17 cellular contexts compared by ENCODE assay signal in genomic region chr10:92850186-92850585, GRCh38. TPM values are rescaled to one million over a fixed set of nuclear protein-coding genes. Genes with fewer than 3 reads are reported as not detected.
DNase-seq lines count a peak whose midpoint lies in the region; ATAC-seq and TF ChIP-seq lines count a peak whose summit lies in the region.
"Had no signal": no experiment of that assay in that cellular context is flagged by ENCODE, and none has a peak within 500 bp of the region (broad histone marks: within the 10 kb centered on the region; RNA-seq: fewer than 3 reads in every experiment).

No MANE protein-coding gene starts in this region.

- peaks cover 22% of the 10 kb centered on the region for H3K79me2 ChIP-seq in HCT116 (ENCODE audit: insufficient read depth, low read length)
- peaks cover 10% of the 10 kb centered on the region; the same call in 1 of the 2 replicates for H3K79me2 ChIP-seq in PC-9 (ENCODE audit: low read depth)

- DNase-seq in HCT116 (ENCODE audit: low read depth, low spot score) (no peak), PC-9 (no peak), epithelial cell of esophagus (ENCODE audit: low read depth) (peak; percentile 42), hippocampal formation (lab: John Stamatoyannopoulos, UW) (no peak), NCI-H1930 (lab: John Stamatoyannopoulos, UW) (no peak)
- no peak for DNase-seq in activated T-cell treated with anti-CD3 and anti-CD28 coated beads, Interleukin-2, amount 50 U/mL, for 48 hours
- DNase-seq: activated CD8-positive, alpha-beta memory T cell treated with anti-CD3 and anti-CD28 coated beads, Interleukin-2, amount 10 ng/mL, durations not matched to agents 7 days and 5 days; activated effector memory CD4-positive, alpha-beta T cell treated with Interleukin-2 at 50 U/mL for 16 hours; adrenal gland; effector memory CD4-positive, alpha-beta T cell; heart left ventricle; islet precursor cell; NCI-H2081 treated with DMSO at 0.1 percent for 48 hours; NCI-H524; stimulated activated CD4-positive, alpha-beta T cell treated with anti-CD3 and anti-CD28 coated beads, Interleukin-4, amount 100 ng/mL, for 24 hours; T1000 had no signal

- peaks cover 0 to 10% (median 0%) of the 10 kb centered on the region in 11 experiments; a peak in 2 of 22 replicates for H4K20me1 ChIP-seq in BLaER1 treated with 17β-estradiol and CSF1 and Interleukin-3, amounts not matched to agents 10 nM and 100 nM
- H4K20me1 ChIP-seq in HCT116 (ENCODE audit: insufficient read depth) (no peaks in the 10 kb centered on the region), PC-9 (ENCODE audit: insufficient read depth) (no peaks in the 10 kb centered on the region)

- H3K4me3 ChIP-seq in BLaER1 treated with 17β-estradiol and CSF1 and Interleukin-3, amounts not matched to agents 10 nM and 100 nM: peak overlapping the region in 1 of 10 experiments; percentile 93; a peak in 1 of 20 replicates
- H3K4me3 ChIP-seq in HCT116 (replicated peaks in 1 of 2; ENCODE audit: low read depth in 1 of 2, low read length in 2 of 2) (no peak overlapping the region), PC-9 (no peak overlapping the region), epithelial cell of esophagus (ENCODE audit: low read length) (no peak overlapping the region)

- H3K9me3 ChIP-seq in BLaER1 treated with 17β-estradiol and CSF1 and Interleukin-3, amounts not matched to agents 10 nM and 100 nM (replicated peaks in 1 of 11): peaks cover 0 to 7% (median 0%) of the 10 kb centered on the region in 11 experiments; a peak in 1 of 22 replicates
- H3K9me3 ChIP-seq in HCT116 (ENCODE audit: control insufficient read depth in 1 of 2, insufficient read depth in 1 of 2, low read depth in 1 of 2, low read length in 2 of 2) (no peaks in the 10 kb centered on the region), PC-9 (ENCODE audit: insufficient read depth, low read depth) (no peaks in the 10 kb centered on the region)
- H3K9me3 ChIP-seq: adrenal gland had no signal

- peak overlapping the region; percentile 75 to 97 (median 89); a peak in 17 of 22 replicates for H3K4me2 ChIP-seq in BLaER1 treated with 17β-estradiol and CSF1 and Interleukin-3, amounts not matched to agents 10 nM and 100 nM
- H3K4me2 ChIP-seq in HCT116 (ENCODE audit: low read length) (peak overlapping the region; percentile 86; the same call in 1 of the 2 replicates), PC-9 (peak overlapping the region; percentile 96)

- H3F3A ChIP-seq in PC-9 (ENCODE audit: insufficient read depth, low read depth): peaks cover 19% of the 10 kb centered on the region; the same call in 1 of the 2 replicates

- no peak for ATAC-seq in HCT116
- ATAC-seq: activated CD8-positive, alpha-beta memory T cell treated with anti-CD3 and anti-CD28 coated beads, Interleukin-2, amount 10 ng/mL, durations not matched to agents 7 days and 5 days; heart left ventricle had no signal

- no peak overlapping the region for H2AFZ ChIP-seq in HCT116 (ENCODE audit: low read depth, low read length, poor library complexity, severe bottlenecking)
- H2AFZ ChIP-seq in PC-9: no peak overlapping the region

- TF ChIP-seq CTCF in HCT116 (IDR thresholded peaks at IDR 0.05 in 2 of 3, conservative IDR thresholded peaks at IDR 0.05 in 1 of 3; ENCODE audit: borderline replicate concordance in 1 of 3, insufficient read depth in 1 of 3, low read depth in 2 of 3, low read length in 2 of 3) (no peak), PC-9 (conservative IDR thresholded peaks at IDR 0.05) (no peak), epithelial cell of esophagus (IDR thresholded peaks at IDR 0.05; ENCODE audit: insufficient read depth, low read depth, low read length, missing control alignments) (no peak)

- BruUV-seq in HCT116 (replicated peaks; lab: Mats Ljungman, UMichigan) (no TSS peak), PC-9 (replicated peaks; lab: Mats Ljungman, UMichigan) (no TSS peak)

- CTCF ChIA-PET in HCT116 (lab: Charles Lee): no interaction called here
- CTCF ChIA-PET in PC-9 (lab: Charles Lee): no interaction called here

- TF ChIP-seq RAD21 in HCT116 (IDR thresholded peaks at IDR 0.05; ENCODE audit: low read depth): no peak

- no peaks in the 10 kb centered on the region; a peak in 1 of 22 replicates for H3K36me3 ChIP-seq in BLaER1 treated with 17β-estradiol and CSF1 and Interleukin-3, amounts not matched to agents 10 nM and 100 nM
- no peaks in the 10 kb centered on the region for H3K36me3 ChIP-seq in HCT116 (ENCODE audit: control insufficient read depth in 1 of 2, insufficient read depth in 2 of 2, low read length in 2 of 2)
- no peaks in the 10 kb centered on the region for H3K36me3 ChIP-seq in PC-9 (ENCODE audit: low read depth)
- H3K36me3 ChIP-seq: adrenal gland, heart left ventricle had no signal

- intact Hi-C loops in HCT116 (cut with micrococcal nuclease): no loop called here
- intact Hi-C loops in PC-9 (cut with micrococcal nuclease; ENCODE audit: unreplicated experiment): no loop called here

- RAD21 ChIA-PET in HCT116 (lab: Charles Lee; ENCODE audit: low non-redundant PET in 1 of 2, low total read pairs in 2 of 2, uncharacterized antibody in 2 of 2, unreplicated experiment in 2 of 2): no interaction called here

- H3K4me1 ChIP-seq in BLaER1 treated with 17β-estradiol and CSF1 and Interleukin-3, amounts not matched to agents 10 nM and 100 nM: peaks cover 31 to 45% (median 40%) of the 10 kb centered on the region in 10 experiments
- H3K4me1 ChIP-seq in HCT116 (ENCODE audit: control insufficient read depth in 1 of 2, insufficient read depth in 2 of 2, low read length in 2 of 2) (peaks cover 4 to 15% of the 10 kb centered on the region in 2 experiments; a peak in 3 of 4 replicates), PC-9 (replicated peaks; ENCODE audit: insufficient read depth) (peaks cover 19% of the 10 kb centered on the region)

- no peaks in the 10 kb centered on the region for H3K9me2 ChIP-seq in HCT116 (ENCODE audit: insufficient read depth)
- no peaks in the 10 kb centered on the region for H3K9me2 ChIP-seq in PC-9 (ENCODE audit: insufficient read depth)

- POLR2A ChIA-PET in HCT116 (lab: Charles Lee) (no interaction called here), PC-9 (lab: Charles Lee; ENCODE audit: unreplicated experiment) (no interaction called here)

- H3K27me3 ChIP-seq in BLaER1 treated with 17β-estradiol and CSF1 and Interleukin-3, amounts not matched to agents 10 nM and 100 nM: no peaks in the 10 kb centered on the region
- H3K27me3 ChIP-seq in HCT116 (ENCODE audit: insufficient read depth, low read length): no peaks in the 10 kb centered on the region
- no peaks in the 10 kb centered on the region for H3K27me3 ChIP-seq in PC-9 (ENCODE audit: insufficient read depth, low read depth)
- H3K27me3 ChIP-seq: adrenal gland, heart left ventricle had no signal

- no peak overlapping the region for H3K27ac ChIP-seq in BLaER1 treated with 17β-estradiol and CSF1 and Interleukin-3, amounts not matched to agents 10 nM and 100 nM
- no peak overlapping the region for H3K27ac ChIP-seq in HCT116 (ENCODE audit: low read depth, low read length)
- no peak overlapping the region for H3K27ac ChIP-seq in PC-9
- H3K27ac ChIP-seq: adrenal gland, heart left ventricle had no signal

- H3K9ac ChIP-seq in BLaER1 treated with 17β-estradiol and CSF1 and Interleukin-3, amounts not matched to agents 10 nM and 100 nM: no peak overlapping the region
- no peak overlapping the region for H3K9ac ChIP-seq in HCT116 (ENCODE audit: low read length)

- TF ChIP-seq POLR2A in HCT116 (IDR thresholded peaks at IDR 0.05; ENCODE audit: borderline replicate concordance, extremely low read depth, insufficient read depth, insufficient read length): no peak

TF ChIP-seq in HCT116, 20 proteins besides CTCF, POLR2A, EP300 and RAD21:
- TF ChIP-seq MAX (IDR thresholded peaks at IDR 0.05): no peak
- TF ChIP-seq EZH2 (IDR thresholded peaks at IDR 0.05): no peak
- TF ChIP-seq EGR1 (IDR thresholded peaks at IDR 0.05; ENCODE audit: low read depth): no peak
- TF ChIP-seq SRF (IDR thresholded peaks at IDR 0.05; ENCODE audit: low read depth): no peak
- no peak for TF ChIP-seq JUND (IDR thresholded peaks at IDR 0.05)
- TF ChIP-seq ELF1 (IDR thresholded peaks at IDR 0.05; ENCODE audit: borderline replicate concordance, low read depth): no peak
- no peak for TF ChIP-seq ZNF274 (IDR thresholded peaks at IDR 0.05; ENCODE audit: low read depth, low read length)
- no peak for TF ChIP-seq SP1 (IDR thresholded peaks at IDR 0.05; ENCODE audit: low read depth)
- no peak for TF ChIP-seq ZBTB33 (IDR thresholded peaks at IDR 0.05; ENCODE audit: extremely low read depth, insufficient replicate concordance, low read length)
- TF ChIP-seq, protein P1, sequence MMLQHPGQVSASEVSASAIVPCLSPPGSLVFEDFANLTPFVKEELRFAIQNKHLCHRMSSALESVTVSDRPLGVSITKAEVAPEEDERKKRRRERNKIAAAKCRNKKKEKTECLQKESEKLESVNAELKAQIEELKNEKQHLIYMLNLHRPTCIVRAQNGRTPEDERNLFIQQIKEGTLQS (IDR thresholded peaks at IDR 0.05): no peak
- no peak for TF ChIP-seq YY1 (IDR thresholded peaks at IDR 0.05; ENCODE audit: extremely low read depth, insufficient replicate concordance, low read depth, low read length)
- TF ChIP-seq CEBPB (IDR thresholded peaks at IDR 0.05; ENCODE audit: low read depth): no peak
- no peak for TF ChIP-seq POLR2AphosphoS5 (IDR thresholded peaks at IDR 0.05; ENCODE audit: low read depth, low read length)

RNA-seq across cellular contexts. Expression of gene EXOC6, which starts 1.9 kb away (rescaled TPM):
- 12.9 TPM for total RNA-seq in HCT116 (2021; ENCODE audit: unreplicated experiment)
- 10.0 and 12.4 TPM in 2 replicates for polyA plus RNA-seq in HCT116 (2012)
- 9.3 and 12.5 TPM in 2 replicates for total RNA-seq in PC-9 (2021)
